ENCODE assay signal across 8 cellular contexts in the genomic region with DNA sequence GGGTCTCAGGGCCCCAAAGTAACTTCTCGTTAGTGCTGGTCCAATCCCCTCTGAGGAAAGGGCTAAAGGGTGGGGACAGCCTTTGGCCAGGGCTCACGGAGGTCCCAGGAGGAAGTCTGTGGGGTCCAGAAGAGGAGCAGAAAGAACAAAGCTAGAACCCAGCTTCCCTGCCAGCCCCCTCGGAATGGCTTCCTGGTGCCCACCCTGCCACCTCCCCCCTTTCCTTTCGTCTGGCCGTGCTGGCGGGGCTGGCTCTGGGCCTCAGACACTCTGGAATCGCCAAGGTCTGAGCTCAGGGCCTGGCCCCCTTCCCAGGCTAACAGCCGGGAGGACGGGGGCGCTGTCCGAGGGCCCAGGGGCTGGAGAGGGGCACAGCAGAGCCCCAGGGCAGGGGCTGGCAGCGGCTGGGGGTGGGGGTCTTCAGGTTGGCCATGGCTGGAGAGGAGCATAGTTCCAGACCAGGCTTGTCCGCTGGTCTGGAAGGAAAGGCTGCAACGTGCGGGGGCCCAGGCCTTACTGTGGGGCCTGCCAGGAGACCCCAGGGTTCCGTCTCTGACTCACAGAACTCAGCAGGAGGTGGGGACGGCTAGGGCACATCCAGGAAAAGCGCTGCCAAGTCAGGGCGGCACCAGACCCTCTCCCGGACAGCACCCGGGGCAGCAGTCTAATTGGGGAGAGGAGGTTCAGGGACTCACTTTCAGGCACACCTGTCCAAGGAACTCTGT. TPM values are rescaled to one million over a fixed set of nuclear protein-coding genes. Genes with fewer than 3 reads are reported as not detected.
DNase-seq lines count a peak whose midpoint lies in the region; ATAC-seq and TF ChIP-seq lines count a peak whose summit lies in the region.

No MANE protein-coding gene starts in this region.

- H3K9me3 ChIP-seq in breast epithelium (no peaks in the 10 kb centered on the region), right lobe of liver (no peaks in the 10 kb centered on the region), thoracic aorta (no peaks in the 10 kb centered on the region)

- TF ChIP-seq POLR2A in breast epithelium (IDR thresholded peaks at IDR 0.05) (no peak), right lobe of liver (IDR thresholded peaks at IDR 0.05) (no peak)

- intact Hi-C loops in breast epithelium (cut with DNase I; ENCODE audit: low total_unique reads) (no loop called here), right lobe of liver (cut with DNase I) (no loop called here)

- H3K9me3 Mint-ChIP-seq in activated T-cell treated with anti-CD3 and anti-CD28 coated beads, Interleukin-2, amount 50 U/mL, for 72 hours: no peaks in the 10 kb centered on the region

- DNase-seq in activated T-cell treated with anti-CD3 and anti-CD28 coated beads, Interleukin-2, amount 50 U/mL, for 72 hours: no peak
- no peak for DNase-seq in activated T-cell treated with anti-CD3 and anti-CD28 coated beads, Interleukin-2, amount 50 U/mL, for 48 hours
- DNase-seq in breast epithelium (ENCODE audit: low spot score in 2 of 2): no peak
- peak in 1 of 3 donors; percentile 58 for DNase-seq in right lobe of liver
- DNase-seq in thoracic aorta (ENCODE audit: low spot score): peak; percentile 41
- no peak for DNase-seq in MV-4-11 (lab: John Stamatoyannopoulos, UW)
- no peak for DNase-seq in occipital lobe (lab: John Stamatoyannopoulos, UW)
- no peak for DNase-seq in NCI-H2196 (lab: John Stamatoyannopoulos, UW; ENCODE audit: unreplicated experiment)

- no peaks in the 10 kb centered on the region for H3K36me3 ChIP-seq in breast epithelium
- no peaks in the 10 kb centered on the region for H3K36me3 ChIP-seq in right lobe of liver
- H3K36me3 ChIP-seq in thoracic aorta: no peaks in the 10 kb centered on the region

- no peak overlapping the region for H3K27ac Mint-ChIP-seq in activated T-cell treated with anti-CD3 and anti-CD28 coated beads, Interleukin-2, amount 50 U/mL, for 72 hours

- H3K27me3 ChIP-seq in breast epithelium (no peaks in the 10 kb centered on the region), right lobe of liver (no peaks in the 10 kb centered on the region), thoracic aorta (replicated peaks; ENCODE audit: insufficient read depth) (no peaks in the 10 kb centered on the region)

- H3K4me1 ChIP-seq in breast epithelium (peaks cover 29 to 38% of the 10 kb centered on the region in 2 donors), right lobe of liver (peaks cover 0 to 8% (median 3%) of the 10 kb centered on the region in 4 donors), thoracic aorta (ENCODE audit: control insufficient read depth in 1 of 2, low read depth in 2 of 2) (peaks cover 43 to 71% of the 10 kb centered on the region in 2 donors)

- H3K4me1 Mint-ChIP-seq in activated T-cell treated with anti-CD3 and anti-CD28 coated beads, Interleukin-2, amount 50 U/mL, for 72 hours (ENCODE audit: low read depth): peaks cover 65% of the 10 kb centered on the region

- no CpG with 5 or more reads among the region's 21 CpGs for WGBS in right lobe of liver (ENCODE audit: insufficient coverage, low coverage, low lambda C conversion rate, missing lambda C conversion rate)

- no peaks in the 10 kb centered on the region for H3K27me3 Mint-ChIP-seq in activated T-cell treated with anti-CD3 and anti-CD28 coated beads, Interleukin-2, amount 50 U/mL, for 72 hours (ENCODE audit: low read depth)

- H3K4me3 ChIP-seq in breast epithelium: peak overlapping the region; percentile 62 to 75 (median 71)
- H3K4me3 ChIP-seq in right lobe of liver: peak overlapping the region; percentile 50 to 55 (median 54)
- H3K4me3 ChIP-seq in thoracic aorta: peak overlapping the region; percentile 80

- peak overlapping the region; percentile 99 for H3K27ac ChIP-seq in breast epithelium
- peak overlapping the region; percentile 41 to 82 (median 56) for H3K27ac ChIP-seq in right lobe of liver
- H3K27ac ChIP-seq in thoracic aorta: peak overlapping the region; percentile 96 to 99

- TF ChIP-seq CTCF in breast epithelium (IDR thresholded peaks at IDR 0.05): no peak
- TF ChIP-seq CTCF in right lobe of liver (IDR thresholded peaks at IDR 0.05): no peak
- TF ChIP-seq CTCF in thoracic aorta (IDR thresholded peaks at IDR 0.05): no peak

- ATAC-seq in activated T-cell treated with anti-CD3 and anti-CD28 coated beads, Interleukin-2, amount 50 U/mL, for 72 hours (replicated peaks in 1 of 2): no peak
- ATAC-seq in right lobe of liver (peak in 3 of 4 donors; percentile 3 to 4 (median 4)), thoracic aorta (ENCODE audit: insufficient number of reproducible peaks, low FRiP score, low read depth) (peak; percentile 37)

- H3K4me3 Mint-ChIP-seq in activated T-cell treated with anti-CD3 and anti-CD28 coated beads, Interleukin-2, amount 50 U/mL, for 72 hours: peak overlapping the region; percentile 67 to 77

- no peaks in the 10 kb centered on the region for H3K36me3 Mint-ChIP-seq in activated T-cell treated with anti-CD3 and anti-CD28 coated beads, Interleukin-2, amount 50 U/mL, for 72 hours (ENCODE audit: insufficient read depth in 2 of 2)

RNA-seq across cellular contexts. Expression of a gene that starts 0.8 kb away (rescaled TPM):
- total RNA-seq in activated T-cell treated with anti-CD3 and anti-CD28 coated beads, Interleukin-2, amount 50 U/mL, for 72 hours: 100 to 1,000 TPM; 106 TPM
- total RNA-seq in breast epithelium (10 to 100 TPM; 63.0 to 98.9 (median 95.7) TPM), right lobe of liver (10 to 100 TPM; 26.6 to 94.1 (median 46.8) TPM), thoracic aorta (100 to 1,000 TPM; 492 to 512 TPM), occipital lobe (18.4 TPM)

RNA-seq across cellular contexts. Expression of a gene that starts 11.3 kb away (rescaled TPM):
- total RNA-seq in activated T-cell treated with anti-CD3 and anti-CD28 coated beads, Interleukin-2, amount 50 U/mL, for 72 hours: 10 to 100 TPM; 23.5 to 25.1 TPM
- total RNA-seq in breast epithelium: 10 to 100 TPM; 48.9 to 60.0 (median 59.4) TPM
- 10 to 100 TPM; 11.6 to 43.2 (median 16.5) TPM for total RNA-seq in right lobe of liver
- total RNA-seq in thoracic aorta: 10 to 100 TPM; 38.4 to 51.7 TPM
- total RNA-seq in occipital lobe: 23.6 TPM

RNA-seq across cellular contexts. Expression of a gene that starts 13.4 kb away (rescaled TPM):
- 10 to 100 TPM; 21.4 to 26.7 TPM for total RNA-seq in activated T-cell treated with anti-CD3 and anti-CD28 coated beads, Interleukin-2, amount 50 U/mL, for 72 hours
- total RNA-seq in breast epithelium (10 to 100 TPM; 37.4 to 51.4 (median 40.8) TPM), right lobe of liver (10 to 100 TPM; 12.8 to 20.6 (median 14.6) TPM), thoracic aorta (100 to 1,000 TPM in 1 of 2 donors, 10 to 100 TPM in 1; 53.3 to 127 TPM), occipital lobe (22.3 TPM)

RNA-seq across cellular contexts. Expression of a gene that starts 16.9 kb away (rescaled TPM):
- 100 to 1,000 TPM in 1 of 2 donors, 10 to 100 TPM in 1; 93.9 to 113 TPM for total RNA-seq in activated T-cell treated with anti-CD3 and anti-CD28 coated beads, Interleukin-2, amount 50 U/mL, for 72 hours
- total RNA-seq in breast epithelium (10 to 100 TPM; 28.0 to 68.8 (median 33.4) TPM), right lobe of liver (10 to 100 TPM; 10.0 to 29.9 (median 13.7) TPM), thoracic aorta (100 to 1,000 TPM; 286 to 395 TPM), occipital lobe (9.7 TPM)

RNA-seq across cellular contexts. Expression of a gene that starts 34.1 kb away (rescaled TPM):
- total RNA-seq in activated T-cell treated with anti-CD3 and anti-CD28 coated beads, Interleukin-2, amount 50 U/mL, for 72 hours: 10 to 100 TPM; 77.9 to 83.4 TPM
- total RNA-seq in breast epithelium (10 to 100 TPM; 74.1 to 83.4 (median 83.2) TPM), right lobe of liver (10 to 100 TPM; 51.3 to 82.3 (median 57.0) TPM), thoracic aorta (100 to 1,000 TPM in 1 of 2 donors, 10 to 100 TPM in 1; 96.8 to 106 TPM), occipital lobe (34.2 TPM)

Comparison
In these comparisons a context has a peak if more than half of its experiments do, and no peak if none do; other contexts are left out.
1. ATAC-seq: peak in right lobe of liver (3 of 4) and thoracic aorta (single experiment); none in activated T-cell treated with anti-CD3 and anti-CD28 coated beads, Interleukin-2, amount 50 U/mL, for 72 hours (0 of 2).
2. RNA of a gene that starts 0.8 kb away (total RNA-seq): 492 to 512 TPM in thoracic aorta; 106 TPM in activated T-cell treated with anti-CD3 and anti-CD28 coated beads, Interleukin-2, amount 50 U/mL, for 72 hours, 63.0 to 98.9 TPM in breast epithelium, 26.6 to 94.1 TPM in right lobe of liver and 18.4 TPM in occipital lobe (single experiment); every median in the first group is over 4 times any median in the second.
3. Peak in every context shown above with its lines, with median percentiles within 50 percentile points of each other: H3K27ac ChIP-seq and H3K4me3 ChIP-seq.